ENCODE assay signal across 8 cellular contexts in the genomic region with DNA sequence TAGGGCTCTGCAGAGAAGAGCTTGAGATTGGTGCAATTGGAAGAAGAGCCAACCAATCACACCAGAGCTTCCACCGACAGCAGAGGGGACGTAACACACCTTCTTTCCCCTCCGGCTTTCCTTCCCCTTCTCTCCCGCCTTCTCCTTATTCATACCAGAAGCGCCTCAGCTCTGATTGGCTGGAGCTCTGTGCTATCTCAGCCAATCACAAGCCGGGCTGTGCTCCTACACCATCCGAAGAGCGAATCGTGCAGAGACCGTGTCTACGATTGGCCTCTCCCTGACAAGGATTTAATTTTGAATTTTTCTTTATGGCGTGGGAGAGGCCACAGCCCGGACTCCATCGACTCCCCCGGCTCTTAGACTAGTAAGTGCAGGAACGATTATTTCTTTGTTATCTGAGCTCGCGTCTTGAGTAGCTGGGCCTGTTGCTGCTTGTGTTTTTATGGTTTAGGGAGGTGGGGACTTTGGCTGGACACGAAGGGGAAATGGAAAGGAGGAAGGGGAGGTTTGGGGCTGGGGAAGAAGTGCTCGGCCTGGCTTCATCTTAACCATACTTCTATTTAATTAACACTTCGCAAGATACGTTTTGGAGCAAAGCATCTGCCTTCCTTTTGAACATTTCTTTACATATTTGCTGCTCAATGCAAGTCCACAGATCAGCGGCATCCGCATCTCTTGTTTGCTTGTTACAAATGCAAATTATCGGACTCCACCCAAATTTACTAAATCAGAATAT. TPM values are rescaled to one million over a fixed set of nuclear protein-coding genes. Genes with fewer than 3 reads are reported as not detected.
DNase-seq lines count a peak whose midpoint lies in the region; ATAC-seq, FAIRE-seq and TF ChIP-seq lines count a peak whose summit lies in the region.

A gene (plus strand): TSS at position 308 of the 739 bp plus-strand sequence. CDS start 14,007 bp downstream, outside the sequence.

- TF ChIP-seq CTCF in AG04449 (IDR thresholded peaks at IDR 0.05; ENCODE audit: insufficient read depth, low read length, missing control alignments) (no peak), kidney (IDR thresholded peaks at IDR 0.05; ENCODE audit: borderline replicate concordance, extremely low read depth, insufficient read depth) (no peak)

- H3K4me3 ChIP-seq in AG04449 (ENCODE audit: low read depth, low read length) = peak within 1 kb of the TSS; percentile 88
- H3K4me3 ChIP-seq in kidney (ENCODE audit: low read length in 2 of 2) = peak within 1 kb of the TSS; percentile 84 to 98

- H3K27ac ChIP-seq in kidney (ENCODE audit: low read depth in 2 of 2, low read length in 2 of 2) = peak within 1 kb of the TSS; percentile 76 to 85

- peak; percentile 86 for ATAC-seq in GM18868 (IDR thresholded peaks at IDR 0.05; ENCODE audit: unreplicated experiment)
- peak; percentile 84 for ATAC-seq in HG03095 (IDR thresholded peaks at IDR 0.05; ENCODE audit: unreplicated experiment)

- no peaks in the 10 kb centered on the region for H3K36me3 ChIP-seq in kidney (ENCODE audit: control insufficient read depth in 1 of 2, insufficient read depth in 2 of 2, low read length in 2 of 2)

- no peaks in the 10 kb centered on the region for H3K9me3 ChIP-seq in kidney (ENCODE audit: control insufficient read depth in 1 of 2, low read length in 2 of 2)

- DNase-seq in AG04449 (ENCODE audit: low read depth, low spot score) (peak; percentile 100), NCI-H2196 treated with DMSO at 0.1 percent for 48 hours (lab: John Stamatoyannopoulos, UW; ENCODE audit: unreplicated experiment) (peak; percentile 100), cerebellum (ENCODE audit: low spot score) (peak; percentile 96), kidney (peak; percentile 96)
- peak; percentile 89 for DNase-seq in activated CD4-positive, CD25-positive, alpha-beta regulatory T cell treated with anti-CD3 and anti-CD28 coated beads, Interleukin-2, amount 50 U/mL, for 16 hours (ENCODE audit: low read depth, low spot score)
- DNase-seq in stimulated activated CD4-positive, alpha-beta T cell treated with anti-CD3 and anti-CD28 coated beads, Interleukin-1b, Interleukin-23, amount 100 ng/mL, for 24 hours (ENCODE audit: low read depth in 4 of 4, low spot score in 1 of 4) = peak; percentile 65 to 84 (median 74)

- POLR2A ChIA-PET in AG04449 (lab: Yijun Ruan, JAX) = interaction anchor here (0.6 to 2.0 kb wide), 5 partner anchors 9 to 464 kb away, joined by 3 to 6 read pairs (median 3); a partner anchor contains a TSS

- peak; percentile 99 for FAIRE-seq in kidney (lab: Jason Lieb, UNC)

- peak within 1 kb of the TSS; percentile 79 to 89 for H3K9ac ChIP-seq in kidney (ENCODE audit: low read length in 2 of 2)

- peaks cover 3 to 6% of the 10 kb centered on the region in 2 donors for H3K4me1 ChIP-seq in kidney (ENCODE audit: control insufficient read depth in 1 of 2, insufficient read depth in 1 of 2, low read depth in 1 of 2, low read length in 2 of 2)

- CTCF ChIA-PET in AG04449 (lab: Yijun Ruan, JAX) = interaction anchor here (3.6 kb wide), 1 partner anchor 11 kb away, joined by 19 read pairs; no protein-coding TSS in a partner anchor

- intact Hi-C loops in kidney (cut with DNase I) = no loop called here

RNA-seq across cellular contexts. Expression of the gene that starts here (rescaled TPM):
- 11.7 TPM for total RNA-seq in cerebellum
- 2.5 TPM for total RNA-seq in kidney
- polyA plus RNA-seq in kidney (ENCODE audit: insufficient read depth, low read depth, low replicate concordance) = 0.26 TPM

Comparison
In these comparisons a context has a peak if more than half of its experiments do, and no peak if none do; other contexts are left out.
1. Peak in every context shown above with its lines: DNase-seq, ATAC-seq, H3K4me3 ChIP-seq and H3K27ac ChIP-seq.